ENCODE assay signal across 20 cellular contexts in the genomic region with DNA sequence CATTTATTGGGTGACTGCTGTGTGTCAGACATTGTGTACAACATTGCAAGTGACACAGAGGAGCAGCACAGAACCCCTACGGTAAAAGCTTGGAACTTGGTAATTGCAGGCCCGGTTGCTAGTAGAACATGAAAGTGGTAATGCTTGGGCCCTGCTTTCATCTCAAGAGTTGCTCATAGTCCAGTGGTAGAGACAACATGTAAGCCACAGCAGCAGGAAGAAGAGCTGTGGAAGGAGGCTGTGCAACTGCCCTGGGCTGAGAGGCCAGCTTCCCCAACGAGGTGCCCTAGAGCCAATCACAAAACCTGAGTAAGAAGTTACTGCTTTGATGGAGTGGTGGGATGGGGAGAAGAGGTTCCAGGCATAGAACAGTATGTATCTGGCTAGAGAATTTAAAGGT. TPM values are rescaled to one million over a fixed set of nuclear protein-coding genes. Genes with fewer than 3 reads are reported as not detected.
DNase-seq lines count a peak whose midpoint lies in the region; ATAC-seq and TF ChIP-seq lines count a peak whose summit lies in the region.
"Had no signal": no experiment of that assay in that cellular context is flagged by ENCODE, and none has a peak within 500 bp of the region (broad histone marks: within the 10 kb centered on the region; RNA-seq: fewer than 3 reads in every experiment).

No MANE protein-coding gene starts in this region.

- no peaks in the 10 kb centered on the region for H3K9me3 ChIP-seq in psoas muscle
- H3K9me3 ChIP-seq: BLaER1 had no signal

- H3K27ac ChIP-seq in psoas muscle, result peak overlapping the region; percentile 82
- H3K27ac ChIP-seq: BLaER1, coronary artery had no signal

- intact Hi-C loops in psoas muscle (cut with DNase I), result no loop called here

- H3K4me3 Mint-ChIP-seq in activated CD8-positive, alpha-beta memory T cell treated with anti-CD3 and anti-CD28 coated beads, Interleukin-2, amount 10 ng/mL, durations not matched to agents 7 days and 5 days, result peak overlapping the region; percentile 1
- peak overlapping the region in 1 of 2 donors; percentile 35 for H3K4me3 Mint-ChIP-seq in effector memory CD8-positive, alpha-beta T cell
- H3K4me3 Mint-ChIP-seq: brain had no signal

- TF ChIP-seq POLR2A in NB4 (IDR thresholded peaks at IDR 0.05; ENCODE audit: extremely low read depth, insufficient read length), result no peak

- CTCF ChIA-PET in activated CD8-positive, alpha-beta memory T cell treated with anti-CD3 and anti-CD28 coated beads, Interleukin-2, amount 10 ng/mL, durations not matched to agents 7 days and 5 days (lab: Charles Lee), result interaction anchor here (1.0 to 4.3 kb wide), 4 partner anchors 10 to 24 kb away, joined by 3 to 17 read pairs (median 4); no protein-coding TSS in a partner anchor

- DNase-seq in activated CD8-positive, alpha-beta memory T cell treated with anti-CD3 and anti-CD28 coated beads, Interleukin-2, amount 10 ng/mL, durations not matched to agents 7 days and 5 days, result peak; percentile 59
- no peak for DNase-seq in activated CD8-positive, alpha-beta memory T cell treated with anti-CD3 and anti-CD28 coated beads for 24 hours
- peak; percentile 19 for DNase-seq in NB4 (ENCODE audit: low read depth)
- no peak for DNase-seq in effector memory CD8-positive, alpha-beta T cell
- DNase-seq in psoas muscle, result no peak
- DNase-seq in glomerular visceral epithelial cell (ENCODE audit: extremely low spot score), result no peak
- no peak for DNase-seq in NCI-H2081 (lab: John Stamatoyannopoulos, UW)
- DNase-seq: activated CD4-positive, alpha-beta T cell treated with anti-CD3 and anti-CD28 coated beads for 1 hour; NCI-H187 treated with DMSO at 0.1 percent for 48 hours; NCI-H446 treated with DMSO at 0.1 percent for 48 hours; nucleus accumbens; retina; stimulated activated CD4-positive, alpha-beta T cell treated with anti-CD3 and anti-CD28 coated beads, Interleukin-12 subunit alpha, Interleukin-12 subunit beta, amount 100 ng/mL, for 4 hours had no signal

- 71 to 81% (median 74%) methylated on average over 3 of the region's 3 CpGs for WGBS in psoas muscle, 3 donors

- H3K4me3 ChIP-seq in NB4 (ENCODE audit: low read depth, low read length), result no peak overlapping the region
- H3K4me3 ChIP-seq in psoas muscle, result no peak overlapping the region
- H3K4me3 ChIP-seq: BLaER1, coronary artery, K562 had no signal

- H3K4me1 Mint-ChIP-seq in activated CD8-positive, alpha-beta memory T cell treated with anti-CD3 and anti-CD28 coated beads, Interleukin-2, amount 10 ng/mL, durations not matched to agents 7 days and 5 days, result peaks cover 69% of the 10 kb centered on the region
- H3K4me1 Mint-ChIP-seq in effector memory CD8-positive, alpha-beta T cell (ENCODE audit: low read depth in 2 of 2), result peaks cover 53 to 56% of the 10 kb centered on the region in 2 donors
- H3K4me1 Mint-ChIP-seq: brain had no signal

- ATAC-seq in activated CD8-positive, alpha-beta memory T cell treated with anti-CD3 and anti-CD28 coated beads, Interleukin-2, amount 10 ng/mL, durations not matched to agents 7 days and 5 days, result peak; percentile 56
- ATAC-seq in effector memory CD8-positive, alpha-beta T cell (replicated peaks), result no peak
- ATAC-seq in psoas muscle (no peak), HG03196 (IDR thresholded peaks at IDR 0.05; ENCODE audit: unreplicated experiment) (no peak)
- ATAC-seq: K562, left lobe of liver had no signal

- H3K9me3 Mint-ChIP-seq in activated CD8-positive, alpha-beta memory T cell treated with anti-CD3 and anti-CD28 coated beads, Interleukin-2, amount 10 ng/mL, durations not matched to agents 7 days and 5 days (ENCODE audit: low read depth), result no peaks in the 10 kb centered on the region
- no peaks in the 10 kb centered on the region for H3K9me3 Mint-ChIP-seq in effector memory CD8-positive, alpha-beta T cell
- H3K9me3 Mint-ChIP-seq: activated naive CD4-positive, alpha-beta T cell treated with anti-CD3 and anti-CD28 coated beads, Interleukin-2, amount 50 U/mL, for 72 hours; brain had no signal

- no peak for TF ChIP-seq CTCF in NB4 (IDR thresholded peaks at IDR 0.05; ENCODE audit: low read depth, low read length)
- no peak for TF ChIP-seq CTCF in psoas muscle (IDR thresholded peaks at IDR 0.05)

- H3K27me3 Mint-ChIP-seq in activated CD8-positive, alpha-beta memory T cell treated with anti-CD3 and anti-CD28 coated beads, Interleukin-2, amount 10 ng/mL, durations not matched to agents 7 days and 5 days, result no peaks in the 10 kb centered on the region
- H3K27me3 Mint-ChIP-seq in effector memory CD8-positive, alpha-beta T cell, result no peaks in the 10 kb centered on the region
- H3K27me3 Mint-ChIP-seq: brain had no signal

- peak overlapping the region; percentile 84 for H3K27ac Mint-ChIP-seq in activated CD8-positive, alpha-beta memory T cell treated with anti-CD3 and anti-CD28 coated beads, Interleukin-2, amount 10 ng/mL, durations not matched to agents 7 days and 5 days
- peak overlapping the region; percentile 87 to 88 for H3K27ac Mint-ChIP-seq in effector memory CD8-positive, alpha-beta T cell
- H3K27ac Mint-ChIP-seq: activated naive CD4-positive, alpha-beta T cell treated with anti-CD3 and anti-CD28 coated beads, Interleukin-2, amount 50 U/mL, for 72 hours had no signal

- no peaks in the 10 kb centered on the region for H3K27me3 ChIP-seq in psoas muscle (ENCODE audit: insufficient read depth in 3 of 3, low read length in 2 of 3)
- H3K27me3 ChIP-seq: BLaER1 had no signal

- H3K36me3 ChIP-seq in psoas muscle (ENCODE audit: insufficient read depth in 1 of 2, low read depth in 1 of 2), result peaks cover 0 to 57% of the 10 kb centered on the region in 2 donors

- peaks cover 29% of the 10 kb centered on the region for H3K4me1 ChIP-seq in psoas muscle

- peaks cover 75% of the 10 kb centered on the region for H3K36me3 Mint-ChIP-seq in activated CD8-positive, alpha-beta memory T cell treated with anti-CD3 and anti-CD28 coated beads, Interleukin-2, amount 10 ng/mL, durations not matched to agents 7 days and 5 days
- peaks cover 65% of the 10 kb centered on the region for H3K36me3 Mint-ChIP-seq in effector memory CD8-positive, alpha-beta T cell (ENCODE audit: insufficient read depth)

RNA-seq across cellular contexts. Expression of a gene that starts 18.4 kb away (rescaled TPM):
- 10 to 100 TPM; 45.5 to 46.2 TPM for total RNA-seq in activated CD8-positive, alpha-beta memory T cell treated with anti-CD3 and anti-CD28 coated beads, Interleukin-2, amount 10 ng/mL, durations not matched to agents 7 days and 5 days
- 10 to 100 TPM; 29.7 to 38.4 (median 34.3) TPM for total RNA-seq in psoas muscle
- 100 to 1,000 TPM in 1 of 3 donors, 10 to 100 TPM in 2; 42.5 to 103 (median 48.2) TPM for polyA plus RNA-seq in psoas muscle

RNA-seq across cellular contexts. Expression of a gene that starts 45.1 kb away (rescaled TPM):
- total RNA-seq in activated CD8-positive, alpha-beta memory T cell treated with anti-CD3 and anti-CD28 coated beads, Interleukin-2, amount 10 ng/mL, durations not matched to agents 7 days and 5 days, result 10 to 100 TPM; 47.7 to 53.6 TPM
- 10 to 100 TPM in 1 of 4 donors, 1 to 10 TPM in 3; 6.3 to 11.0 (median 8.1) TPM for total RNA-seq in psoas muscle
- 1 to 10 TPM; 7.0 to 10.0 (median 8.2) TPM for polyA plus RNA-seq in psoas muscle

RNA-seq across cellular contexts. Expression of a gene that starts 59.5 kb away (rescaled TPM):
- total RNA-seq in activated CD8-positive, alpha-beta memory T cell treated with anti-CD3 and anti-CD28 coated beads, Interleukin-2, amount 10 ng/mL, durations not matched to agents 7 days and 5 days, result 10 to 100 TPM; 79.0 to 84.2 TPM
- 100 to 1,000 TPM in 3 of 4 donors, 10 to 100 TPM in 1; 82.4 to 114 (median 107) TPM for total RNA-seq in psoas muscle
- 10 to 100 TPM; 29.1 to 68.0 (median 35.2) TPM for polyA plus RNA-seq in psoas muscle

Comparison
In these comparisons a context has a peak if more than half of its experiments do, and no peak if none do; other contexts are left out.
1. DNase-seq: peak in activated CD8-positive, alpha-beta memory T cell treated with anti-CD3 and anti-CD28 coated beads, Interleukin-2, amount 10 ng/mL, durations not matched to agents 7 days and 5 days (single experiment) and NB4 (single experiment); none in activated CD8-positive, alpha-beta memory T cell treated with anti-CD3 and anti-CD28 coated beads for 24 hours (single experiment), effector memory CD8-positive, alpha-beta T cell (0 of 3), psoas muscle (0 of 2), glomerular visceral epithelial cell (single experiment) and NCI-H2081 (0 of 2).
2. RNA of a gene that starts 45.1 kb away (total RNA-seq): 47.7 to 53.6 TPM in activated CD8-positive, alpha-beta memory T cell treated with anti-CD3 and anti-CD28 coated beads, Interleukin-2, amount 10 ng/mL, durations not matched to agents 7 days and 5 days; 6.3 to 11.0 TPM in psoas muscle; every median in the first group is over 4 times any median in the second.